1 cellular context compared by ENCODE assay signal in genomic region chr13:110345701-110346100, GRCh38.
TF ChIP-seq lines count a peak whose summit lies in the region.

No MANE protein-coding gene starts in this region.

TF ChIP-seq in IMR-90, 13 proteins besides CTCF, POLR2A, EP300 and RAD21 (continued from another document):
- no peak for TF ChIP-seq RFX5 (IDR thresholded peaks at IDR 0.05; ENCODE audit: low read depth, low read length)
- no peak for TF ChIP-seq CHD1 (IDR thresholded peaks at IDR 0.05; ENCODE audit: low read depth, low read length)
- TF ChIP-seq MXI1 (IDR thresholded peaks at IDR 0.05; ENCODE audit: borderline replicate concordance, low read depth, low read length): no peak
- TF ChIP-seq USF2 (IDR thresholded peaks at IDR 0.05; ENCODE audit: low read depth, low read length): no peak
- TF ChIP-seq BHLHE40 (IDR thresholded peaks at IDR 0.05; ENCODE audit: low read depth, low read length): no peak
- no peak for TF ChIP-seq RCOR1 (IDR thresholded peaks at IDR 0.05; ENCODE audit: insufficient replicate concordance, low read length)
- TF ChIP-seq NFE2L2 (IDR thresholded peaks at IDR 0.05; ENCODE audit: low read depth, low read length): no peak
- no peak for TF ChIP-seq SMC3 (IDR thresholded peaks at IDR 0.05; ENCODE audit: low read depth, low read length)
- no peak for TF ChIP-seq FOS (IDR thresholded peaks at IDR 0.05; ENCODE audit: low read depth, low read length)
